ENCODE assay signal across 15 cellular contexts in genomic region chr18:40957533-40958070, GRCh38.
"Had no signal": no experiment of that assay in that cellular context is flagged by ENCODE, and none has a peak within 500 bp of the region (broad histone marks: within the 10 kb centered on the region; RNA-seq: fewer than 3 reads in every experiment).

No MANE protein-coding gene starts in this region.

- H3K9me3 Mint-ChIP-seq: nephron had no signal

- H3K4me1 Mint-ChIP-seq: activated naive CD8-positive, alpha-beta T cell treated with anti-CD3 and anti-CD28 coated beads, Interleukin-2, amount 50 U/mL, for 24 hours; activated T-helper 17 cell treated with anti-CD3 and anti-CD28 coated beads, Interleukin-2, amount 50 U/mL, for 72 hours; stimulated activated naive B cell treated with anti-CD40 and anti-IgM and Interleukin-4, amounts not matched to agents 10 μg/mL and 1 μg/mL and 100 μg/mL, for 72 hours had no signal

- DNase-seq: activated CD4-positive, alpha-beta T cell treated with anti-CD3 and anti-CD28 coated beads for 1 hour; activated CD4-positive, alpha-beta T cell treated with anti-CD3 and anti-CD28 coated beads, Interleukin-2, amount 50 U/mL, for 4 hours; activated naive CD4-positive, alpha-beta T cell treated with Interleukin-2 at 50 U/mL for 16 hours; activated naive CD8-positive, alpha-beta T cell treated with anti-CD3 and anti-CD28 coated beads, Interleukin-2, amount 50 U/mL, for 24 hours; activated T-cell treated with anti-CD3 and anti-CD28 coated beads for 4 hours; right cardiac atrium; stimulated activated CD4-positive, alpha-beta T cell treated with anti-CD3 and anti-CD28 coated beads, Interleukin-15, amount 100 ng/mL, for 24 hours; stimulated activated CD4-positive, alpha-beta T cell treated with anti-CD3 and anti-CD28 coated beads, Interleukin-4, amount 100 ng/mL, for 1 hour; stimulated activated naive B cell treated with anti-CD40 and anti-IgM and Interleukin-4, amounts not matched to agents 10 μg/mL and 1 μg/mL and 100 μg/mL, for 72 hours; tibial artery had no signal

- H3K36me3 ChIP-seq: tibial artery had no signal

- H3K27ac Mint-ChIP-seq: activated naive CD8-positive, alpha-beta T cell treated with anti-CD3 and anti-CD28 coated beads, Interleukin-2, amount 50 U/mL, for 24 hours; activated T-helper 17 cell treated with anti-CD3 and anti-CD28 coated beads, Interleukin-2, amount 50 U/mL, for 72 hours; nephron; progenitor cell of endocrine pancreas; stimulated activated naive B cell treated with anti-CD40 and anti-IgM and Interleukin-4, amounts not matched to agents 10 μg/mL and 1 μg/mL and 100 μg/mL, for 72 hours had no signal

- H2AFZ ChIP-seq: hepatocyte had no signal

- H3K79me2 ChIP-seq: hepatocyte had no signal

- H3K27ac ChIP-seq: hepatocyte, skin epidermis, tibial artery had no signal

- H3K4me3 ChIP-seq: hepatocyte, skin epidermis, tibial artery had no signal

- H3K27me3 Mint-ChIP-seq: activated naive CD8-positive, alpha-beta T cell treated with anti-CD3 and anti-CD28 coated beads, Interleukin-2, amount 50 U/mL, for 24 hours; activated T-helper 17 cell treated with anti-CD3 and anti-CD28 coated beads, Interleukin-2, amount 50 U/mL, for 72 hours; progenitor cell of endocrine pancreas; stimulated activated naive B cell treated with anti-CD40 and anti-IgM and Interleukin-4, amounts not matched to agents 10 μg/mL and 1 μg/mL and 100 μg/mL, for 72 hours had no signal

- H3K4me2 ChIP-seq: hepatocyte had no signal

- H3K4me3 Mint-ChIP-seq: activated naive CD8-positive, alpha-beta T cell treated with anti-CD3 and anti-CD28 coated beads, Interleukin-2, amount 50 U/mL, for 24 hours; activated T-helper 17 cell treated with anti-CD3 and anti-CD28 coated beads, Interleukin-2, amount 50 U/mL, for 72 hours; nephron; stimulated activated naive B cell treated with anti-CD40 and anti-IgM and Interleukin-4, amounts not matched to agents 10 μg/mL and 1 μg/mL and 100 μg/mL, for 72 hours had no signal

- H3K27me3 ChIP-seq: hepatocyte, tibial artery had no signal

- H3K36me3 Mint-ChIP-seq: stimulated activated naive B cell treated with anti-CD40 and anti-IgM and Interleukin-4, amounts not matched to agents 10 μg/mL and 1 μg/mL and 100 μg/mL, for 72 hours had no signal

- H3K9me3 ChIP-seq: tibial artery had no signal

- ATAC-seq: activated naive CD8-positive, alpha-beta T cell treated with anti-CD3 and anti-CD28 coated beads, Interleukin-2, amount 50 U/mL, for 24 hours; activated T-helper 17 cell treated with anti-CD3 and anti-CD28 coated beads, Interleukin-2, amount 50 U/mL, for 72 hours; right cardiac atrium; stimulated activated naive B cell treated with anti-CD40 and anti-IgM and Interleukin-4, amounts not matched to agents 10 μg/mL and 1 μg/mL and 100 μg/mL, for 72 hours had no signal

- H3K4me1 ChIP-seq: tibial artery had no signal
